10 cellular contexts compared by ENCODE assay signal in genomic region chrX:54496517-54496852, GRCh38. TPM values are rescaled to one million over a fixed set of nuclear protein-coding genes. Genes with fewer than 3 reads are reported as not detected.
DNase-seq lines count a peak whose midpoint lies in the region; ATAC-seq and TF ChIP-seq lines count a peak whose summit lies in the region.
"Had no signal": no experiment of that assay in that cellular context is flagged by ENCODE, and none has a peak within 500 bp of the region (broad histone marks: within the 10 kb centered on the region; RNA-seq: fewer than 3 reads in every experiment).

No MANE protein-coding gene starts in this region.

- H3K27me3 Mint-ChIP-seq in T-cell: peaks cover 28 to 42% of the 10 kb centered on the region in 2 donors

- H3K9me3 Mint-ChIP-seq in T-cell: no peaks in the 10 kb centered on the region

- intact Hi-C loops in left colon (cut with DNase I, micrococcal nuclease): no loop called here

- no peaks in the 10 kb centered on the region for H3K36me3 ChIP-seq in GM23248 (ENCODE audit: low read depth)

- H3K36me3 Mint-ChIP-seq in T-cell: no peaks in the 10 kb centered on the region

- POLR2A ChIA-PET in T-cell (lab: Charles Lee): no interaction called here

- peak overlapping the region; percentile 81 for H2AFZ ChIP-seq in GM23248

- no peak for TF ChIP-seq CTCF in fibroblast of pulmonary artery (IDR thresholded peaks at IDR 0.05; ENCODE audit: low read length, missing control alignments)
- TF ChIP-seq CTCF in retinal pigment epithelial cell (conservative IDR thresholded peaks at IDR 0.05; ENCODE audit: low read depth, low read length): no peak

- CTCF ChIA-PET in T-cell (lab: Charles Lee): no interaction called here

- H3K27ac Mint-ChIP-seq in T-cell: no peak overlapping the region

- WGBS in GM23248 (ENCODE audit: low coverage in 1 of 2, low lambda C conversion rate in 2 of 2, missing lambda C conversion rate in 2 of 2), 2 experiments: 15 to 21% methylated on average over 5 of the region's 5 CpGs

- H3K4me2 ChIP-seq in GM23248 (ENCODE audit: unreplicated experiment): peak overlapping the region; percentile 76

- H3K4me3 ChIP-seq in GM23248 (peak overlapping the region; percentile 83), fibroblast of pulmonary artery (replicated peaks; ENCODE audit: low read depth, low read length) (peak overlapping the region; percentile 62), retinal pigment epithelial cell (ENCODE audit: low read length) (peak overlapping the region; percentile 60)

- H3K4me1 ChIP-seq in GM23248 (ENCODE audit: insufficient read depth): peaks cover 24% of the 10 kb centered on the region

- H3K9ac ChIP-seq in GM23248: peak overlapping the region; percentile 89

- peaks cover 30% of the 10 kb centered on the region for H3K79me2 ChIP-seq in GM23248 (ENCODE audit: insufficient read depth)

- in situ Hi-C loops in GM23248 (cut with MboI): no loop called here
- in situ Hi-C loops in G401 (cut with HindIII; ENCODE audit: low sequenced_read_pairs): no loop called here

- no peak for ATAC-seq in T-cell (replicated peaks in 1 of 4)
- ATAC-seq in GM19467 (IDR thresholded peaks at IDR 0.05; ENCODE audit: unreplicated experiment): no peak
- ATAC-seq in left colon: no peak

- peak overlapping the region; percentile 58 to 75 (median 67) for H3K4me3 Mint-ChIP-seq in T-cell

- H3K9me3 ChIP-seq in GM23248 (ENCODE audit: low read depth): no peaks in the 10 kb centered on the region

- no peak for DNase-seq in GM23248
- DNase-seq in T-cell: no peak
- DNase-seq in fibroblast of pulmonary artery (ENCODE audit: low read depth): no peak
- no peak for DNase-seq in retinal pigment epithelial cell (ENCODE audit: low read depth)
- no peak for DNase-seq in NCI-H1105 (lab: John Stamatoyannopoulos, UW)
- DNase-seq in left colon: no peak
- no peak for DNase-seq in G401 (ENCODE audit: low spot score)
- DNase-seq: cortex of kidney had no signal

- H3K27me3 ChIP-seq in GM23248 (replicated peaks; ENCODE audit: insufficient read depth): no peaks in the 10 kb centered on the region

- peak overlapping the region; percentile 49 for H3K27ac ChIP-seq in GM23248
- H3K27ac ChIP-seq: HL-60 had no signal

- H3K4me1 Mint-ChIP-seq in T-cell: peaks cover 0 to 15% (median 10%) of the 10 kb centered on the region in 3 donors

- H3F3A ChIP-seq in GM23248 (ENCODE audit: insufficient read depth): peaks cover 15% of the 10 kb centered on the region; the same call in 1 of the 2 replicates

- H3K9me2 ChIP-seq in GM23248 (ENCODE audit: insufficient read depth): no peaks in the 10 kb centered on the region

- no peaks in the 10 kb centered on the region for H4K20me1 ChIP-seq in GM23248 (ENCODE audit: insufficient read depth)

RNA-seq across cellular contexts. Expression of gene FGD1, which starts 0.5 kb away (rescaled TPM):
- total RNA-seq in GM23248 (2014; rRNA removed; shearing (Covaris generic)): 8.6 and 9.1 TPM in 2 replicates
- polyA plus RNA-seq in GM23248 (2016; fragmentation: Nextera tagmentation; extraction: Ambion mirVana): 5.4 and 6.0 TPM in 2 replicates
- total RNA-seq in T-cell (under 1 TPM in 4 of 5 donors, not detected in 1; 0.08 to 0.13 (median 0.09) TPM), left colon (1 to 10 TPM; 2.9 to 3.8 TPM)
- 20.2 and 31.5 TPM in 2 replicates for total RNA-seq in G401 (2014; rRNA removed; shearing (Covaris generic))

RNA-seq across cellular contexts. Expression of gene GNL3L, which starts 33.5 kb away (rescaled TPM):
- total RNA-seq in GM23248 (2014; rRNA removed; shearing (Covaris generic)): 24.3 and 30.3 TPM in 2 replicates
- polyA plus RNA-seq in GM23248 (2016; fragmentation: Nextera tagmentation; extraction: Ambion mirVana): 9.2 and 10.9 TPM in 2 replicates
- 10 to 100 TPM; 42.5 to 47.1 (median 43.3) TPM for total RNA-seq in T-cell
- 10 to 100 TPM; 29.2 to 36.2 TPM for total RNA-seq in left colon
- 13.0 and 18.5 TPM in 2 replicates for total RNA-seq in G401 (2014; rRNA removed; shearing (Covaris generic))

RNA-seq across cellular contexts. Expression of gene TSR2, which starts 56.3 kb away (rescaled TPM):
- total RNA-seq in GM23248 (2014; rRNA removed; shearing (Covaris generic)): 19.6 and 22.1 TPM in 2 replicates
- 42.4 TPM in 2 replicates for polyA plus RNA-seq in GM23248 (2016; fragmentation: Nextera tagmentation; extraction: Ambion mirVana)
- total RNA-seq in T-cell: 10 to 100 TPM; 39.5 to 42.3 (median 39.7) TPM
- 10 to 100 TPM; 32.8 to 33.4 TPM for total RNA-seq in left colon
- 30.9 and 38.0 TPM in 2 replicates for total RNA-seq in G401 (2014; rRNA removed; shearing (Covaris generic))
